ENCODE assay signal across 25 cellular contexts in the genomic region with DNA sequence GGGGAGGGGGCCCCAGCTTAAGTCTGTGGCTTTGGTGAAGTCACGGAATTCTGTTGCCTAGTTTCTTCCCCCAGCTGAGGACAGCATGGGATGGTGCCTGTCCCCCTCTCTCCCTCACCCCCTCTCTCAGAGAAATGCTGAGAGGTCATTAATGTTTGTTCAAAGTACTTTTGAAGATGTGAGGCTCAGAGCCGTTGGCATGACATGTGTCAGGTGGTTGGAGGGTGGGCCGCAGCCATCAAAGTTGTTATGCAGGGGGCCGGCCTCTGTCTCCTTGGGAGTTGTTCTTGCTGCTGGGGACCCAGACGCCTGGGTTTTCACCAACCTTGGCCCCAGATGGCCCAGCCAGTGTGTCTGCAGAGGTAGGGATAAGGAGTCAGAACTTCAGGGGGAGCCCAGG. TPM values are rescaled to one million over a fixed set of nuclear protein-coding genes. Genes with fewer than 3 reads are reported as not detected.
DNase-seq lines count a peak whose midpoint lies in the region; ATAC-seq, FAIRE-seq and TF ChIP-seq lines count a peak whose summit lies in the region.
"Had no signal": no experiment of that assay in that cellular context is flagged by ENCODE, and none has a peak within 500 bp of the region (broad histone marks: within the 10 kb centered on the region; RNA-seq: fewer than 3 reads in every experiment).

No MANE protein-coding gene starts in this region.

- POLR2A ChIA-PET in HepG2 (lab: Yijun Ruan, JAX) = interaction anchor here (0.8 to 3.5 kb wide), 6 partner anchors 10 to 46 kb away, joined by 4 to 31 read pairs (median 6); no protein-coding TSS in a partner anchor

- CTCF ChIA-PET in HepG2 (lab: Yijun Ruan, JAX; ENCODE audit: low intra/inter-chr PET ratio, low total read pairs) = no interaction called here

- DNase-seq in HepG2 (ENCODE audit: low spot score) = peak; percentile 71
- DNase-seq in right lobe of liver = no peak
- DNase-seq in lower lobe of right lung = no peak
- no peak for DNase-seq in neuronal stem cell (ENCODE audit: low spot score)
- DNase-seq in stimulated activated CD8-positive, alpha-beta memory T cell treated with anti-CD3 and anti-CD28 coated beads, Interleukin-4, amount 100 ng/mL, for 48 hours = no peak
- DNase-seq in left lung = no peak
- no peak for DNase-seq in tibial nerve (ENCODE audit: low spot score in 2 of 2)
- DNase-seq: ACHN, BE2C, Calu3, DND-41, NCI-H1048, NCI-H1417, NCI-H1694, NCI-H2029 treated with DMSO at 0.1 percent for 48 hours, NCI-H446, NCI-H524 treated with DMSO at 0.1 percent for 48 hours, NCI-H774, PC-3 had no signal

- no peak for TF ChIP-seq RAD21 in HepG2 (CRISPR knock-in tag; IDR thresholded peaks at IDR 0.05)

- no peak overlapping the region for H2BK120ac ChIP-seq in neuronal stem cell (ENCODE audit: low read depth, low read length)

- H2AFZ ChIP-seq in HepG2 (ENCODE audit: low read length) = no peak overlapping the region
- no peak overlapping the region for H2AFZ ChIP-seq in neuronal stem cell (ENCODE audit: low read length)

- H2AK5ac ChIP-seq in neuronal stem cell (ENCODE audit: low read depth, low read length) = no peak overlapping the region

- no peak overlapping the region for H2BK15ac ChIP-seq in neuronal stem cell (ENCODE audit: low read length)

- H3K4me3 ChIP-seq in HepG2 (replicated peaks in 1 of 3; ENCODE audit: insufficient read depth in 1 of 3, low read depth in 2 of 3, low read length in 3 of 3) = peak overlapping the region; percentile 93 to 100 (median 98)
- H3K4me3 ChIP-seq in right lobe of liver = no peak overlapping the region
- peak overlapping the region; percentile 72 for H3K4me3 ChIP-seq in lower lobe of right lung
- no peak overlapping the region for H3K4me3 ChIP-seq in neuronal stem cell (ENCODE audit: low read length in 2 of 2)
- no peak overlapping the region for H3K4me3 ChIP-seq in left lung
- no peak overlapping the region for H3K4me3 ChIP-seq in tibial nerve

- H2BK12ac ChIP-seq in neuronal stem cell (ENCODE audit: low read length) = no peak overlapping the region

- H3K27me3 ChIP-seq in HepG2 (ENCODE audit: control insufficient read depth in 1 of 2, insufficient read depth in 2 of 2, low read length in 2 of 2) (peaks cover 0 to 6% of the 10 kb centered on the region in 2 experiments; a peak in 1 of 5 replicates), right lobe of liver (no peaks in the 10 kb centered on the region), lower lobe of right lung (ENCODE audit: low read depth) (peaks cover 15% of the 10 kb centered on the region), neuronal stem cell (ENCODE audit: control insufficient read depth in 3 of 3, insufficient read depth in 3 of 3, low read depth in 1 of 3, low read length in 3 of 3) (peaks cover 0 to 21% (median 13%) of the 10 kb centered on the region in 3 experiments), left lung (peaks cover 12 to 50% of the 10 kb centered on the region in 2 donors), tibial nerve (peaks cover 0 to 23% of the 10 kb centered on the region in 2 donors)

- peak in 1 of 2 experiments; percentile 48; a peak in 1 of 4 replicates for TF ChIP-seq EP300 in HepG2 (IDR thresholded peaks at IDR 0.05; ENCODE audit: low read depth in 2 of 2, low read length in 2 of 2)
- TF ChIP-seq EP300 in HepG2 (CRISPR knock-in tag; IDR thresholded peaks at IDR 0.05; ENCODE audit: borderline replicate concordance) = no peak; the same call in 1 of the 2 replicates
- TF ChIP-seq EP300 in tibial nerve (IDR thresholded peaks at IDR 0.05) = no peak

- ATAC-seq in HepG2 = no peak
- no peak for ATAC-seq in right lobe of liver
- ATAC-seq in lower lobe of right lung = no peak
- no peak for ATAC-seq in HG03460 (IDR thresholded peaks at IDR 0.05; ENCODE audit: unreplicated experiment)
- ATAC-seq in left lung = no peak
- ATAC-seq: HCT116, PC-3 had no signal

- no peak overlapping the region for H4K8ac ChIP-seq in neuronal stem cell (ENCODE audit: low read depth, low read length)

- TF ChIP-seq POLR2A in HepG2 (IDR thresholded peaks at IDR 0.05; ENCODE audit: insufficient read depth in 1 of 2, low read depth in 2 of 2, low read length in 2 of 2) = peak in 1 of 2 experiments; percentile 2; a peak in 1 of 4 replicates
- no peak for TF ChIP-seq POLR2A in right lobe of liver (IDR thresholded peaks at IDR 0.05)
- TF ChIP-seq POLR2A in tibial nerve (IDR thresholded peaks at IDR 0.05) = no peak

- TF ChIP-seq CTCF in HepG2 (CRISPR knock-in tag; IDR thresholded peaks at IDR 0.05) = no peak
- TF ChIP-seq CTCF in right lobe of liver (IDR thresholded peaks at IDR 0.05) = no peak
- TF ChIP-seq CTCF in lower lobe of right lung (IDR thresholded peaks at IDR 0.05) = no peak
- TF ChIP-seq CTCF in left lung (IDR thresholded peaks at IDR 0.05) = no peak
- no peak for TF ChIP-seq CTCF in tibial nerve (IDR thresholded peaks at IDR 0.05)

- H3K79me1 ChIP-seq in neuronal stem cell (ENCODE audit: low read depth, low read length) = no peaks in the 10 kb centered on the region

- H3K23ac ChIP-seq in neuronal stem cell (ENCODE audit: low read depth, low read length, poor library complexity) = no peak overlapping the region

- H3K14ac ChIP-seq in neuronal stem cell (ENCODE audit: low read length) = no peak overlapping the region

- no peak overlapping the region for H3K4ac ChIP-seq in neuronal stem cell (ENCODE audit: low read length)

- peak overlapping the region; percentile 90 for H3K9ac ChIP-seq in HepG2 (ENCODE audit: insufficient read depth, low read depth, low read length)
- H3K9ac ChIP-seq in neuronal stem cell (ENCODE audit: low read depth, low read length, poor library complexity) = no peak overlapping the region

- H3K4me2 ChIP-seq in HepG2 (ENCODE audit: low read depth, low read length) (peak overlapping the region; percentile 89), neuronal stem cell (ENCODE audit: insufficient read depth, low read length, poor library complexity, severe bottlenecking) (peak overlapping the region; percentile 0)

- peak overlapping the region; percentile 74 for H3K27ac ChIP-seq in HepG2 (ENCODE audit: extremely low read length, insufficient read depth, low read length)
- no peak overlapping the region for H3K27ac ChIP-seq in right lobe of liver
- no peak overlapping the region for H3K27ac ChIP-seq in lower lobe of right lung
- no peak overlapping the region for H3K27ac ChIP-seq in neuronal stem cell (replicated peaks; ENCODE audit: low read length)
- H3K27ac ChIP-seq in left lung = no peak overlapping the region
- H3K27ac ChIP-seq in tibial nerve = peak overlapping the region in 1 of 4 donors; percentile 88
- H3K27ac ChIP-seq: 22Rv1, HL-60 had no signal

- peaks cover 72% of the 10 kb centered on the region for H4K20me1 ChIP-seq in HepG2 (ENCODE audit: insufficient read depth, low read length)

- H3K36me3 ChIP-seq in HepG2 (replicated peaks in 1 of 2; ENCODE audit: control insufficient read depth in 1 of 2, insufficient read depth in 2 of 2, low read length in 2 of 2) = peaks cover 30 to 62% of the 10 kb centered on the region in 2 experiments
- H3K36me3 ChIP-seq in right lobe of liver = no peaks in the 10 kb centered on the region
- no peaks in the 10 kb centered on the region for H3K36me3 ChIP-seq in lower lobe of right lung
- H3K36me3 ChIP-seq in neuronal stem cell (replicated peaks in 1 of 2; ENCODE audit: control insufficient read depth in 2 of 2, insufficient read depth in 2 of 2, low read length in 2 of 2) = peaks cover 0 to 15% of the 10 kb centered on the region in 2 donors
- H3K36me3 ChIP-seq in left lung = no peaks in the 10 kb centered on the region
- H3K36me3 ChIP-seq in tibial nerve = no peaks in the 10 kb centered on the region
- H3K36me3 ChIP-seq: BE2C had no signal

- no peaks in the 10 kb centered on the region for H3K9me3 ChIP-seq in HepG2 (ENCODE audit: low read length)
- H3K9me3 ChIP-seq in right lobe of liver = no peaks in the 10 kb centered on the region
- H3K9me3 ChIP-seq in lower lobe of right lung = no peaks in the 10 kb centered on the region
- peaks cover 0 to 3% of the 10 kb centered on the region in 2 donors for H3K9me3 ChIP-seq in neuronal stem cell (replicated peaks in 1 of 2; ENCODE audit: control insufficient read depth in 2 of 2, insufficient read depth in 1 of 2, low read depth in 1 of 2, low read length in 2 of 2)
- no peaks in the 10 kb centered on the region for H3K9me3 ChIP-seq in left lung
- peaks cover 0 to 4% (median 0%) of the 10 kb centered on the region in 4 donors for H3K9me3 ChIP-seq in tibial nerve
- H3K9me3 ChIP-seq: BE2C had no signal

- peaks cover 80% of the 10 kb centered on the region for H3K79me2 ChIP-seq in HepG2 (ENCODE audit: insufficient read depth, low read length)

- no peak overlapping the region for H3K18ac ChIP-seq in neuronal stem cell (ENCODE audit: low read length)

- 17% methylated on average over 5 of the region's 5 CpGs for WGBS in HepG2 (ENCODE audit: low lambda C conversion rate)
- no CpG with 5 or more reads among the region's 5 CpGs for WGBS in right lobe of liver (ENCODE audit: insufficient coverage, low coverage, low lambda C conversion rate, missing lambda C conversion rate)
- no CpG with 5 or more reads among the region's 5 CpGs for WGBS in neuronal stem cell (ENCODE audit: extremely low coverage in 2 of 2, insufficient read length in 2 of 2, insufficient replicate concordance in 1 of 2), 2 donors
- WGBS in tibial nerve, 2 donors = 73 to 81% methylated on average over 5 of the region's 5 CpGs

- BruUV-seq in HepG2 (replicated peaks; lab: Mats Ljungman, UMichigan) = no TSS peak

- no peak overlapping the region for H4K91ac ChIP-seq in neuronal stem cell (ENCODE audit: low read depth, low read length, poor library complexity)

- intact Hi-C loops in HepG2 (cut with micrococcal nuclease; ENCODE audit: unreplicated experiment) (no loop called here), right lobe of liver (cut with DNase I) (no loop called here), lower lobe of right lung (cut with DNase I) (no loop called here), left lung (cut with DNase I) (no loop called here)

- H3K4me1 ChIP-seq in HepG2 (ENCODE audit: insufficient read depth, low read length) (peaks cover 70% of the 10 kb centered on the region), right lobe of liver (peaks cover 0 to 3% (median 0%) of the 10 kb centered on the region in 4 donors), lower lobe of right lung (no peaks in the 10 kb centered on the region), neuronal stem cell (ENCODE audit: control insufficient read depth in 2 of 2, insufficient read depth in 1 of 2, low read depth in 1 of 2, low read length in 2 of 2) (peaks cover 3 to 11% of the 10 kb centered on the region in 2 donors), left lung (peaks cover 0 to 18% of the 10 kb centered on the region in 2 donors), tibial nerve (peaks cover 0 to 32% (median 5%) of the 10 kb centered on the region in 4 donors)
- H3K4me1 ChIP-seq: BE2C had no signal

- peak; percentile 43 for FAIRE-seq in HepG2 (lab: Jason Lieb, UNC)
- FAIRE-seq: GM12892 had no signal

- no peak overlapping the region for H2BK5ac ChIP-seq in neuronal stem cell (ENCODE audit: low read length)

- in situ Hi-C loops in HepG2 (cut with HindIII; ENCODE audit: extremely low pct_ligation_motif_present, low pct_unique_long_range_greater_than_20kb) = no loop called here

RNA-seq across cellular contexts. Expression of gene NKD1, which starts 3.0 kb away (rescaled TPM):
- total RNA-seq in HepG2 (2016; rRNA removed; fragmentation: Illumina TruSeq; extraction: Trizol) (59.0 and 70.4 TPM in 2 replicates), right lobe of liver (1 to 10 TPM in 5 of 6 experiments, under 1 TPM in 1; 0.69 to 2.6 (median 2.1) TPM), lower lobe of right lung (30.7 TPM), left lung (10 to 100 TPM; 12.5 to 23.0 TPM), tibial nerve (10 to 100 TPM; 20.1 to 92.4 (median 43.1) TPM)
- 19.9 and 25.5 TPM in 2 replicates for total RNA-seq in HepG2 (2016; cell fraction: cytosol; rRNA removed; fragmentation: Illumina TruSeq; extraction: Trizol; ENCODE audit: low read depth)
- 50.0 and 70.7 TPM in 2 replicates for total RNA-seq in HepG2 (2016; cell fraction: insoluble cytoplasmic fraction; rRNA removed; fragmentation: Illumina TruSeq; extraction: Trizol)
- 136 and 148 TPM in 2 replicates for total RNA-seq in HepG2 (2016; cell fraction: membrane; rRNA removed; fragmentation: Illumina TruSeq; extraction: Trizol)
- total RNA-seq in HepG2 (2016; cell fraction: nucleus; rRNA removed; fragmentation: Illumina TruSeq; extraction: Trizol) = 61.9 and 70.6 TPM in 2 replicates
- polyA plus RNA-seq in HepG2 (2011; rRNA removed) = 86.1 and 121 TPM in 2 replicates
- 22.3 and 49.7 TPM in 2 replicates for polyA plus RNA-seq in HepG2 (2011; cell fraction: cytosol; rRNA removed)
- 150 and 275 TPM in 2 replicates for polyA plus RNA-seq in HepG2 (2011; cell fraction: nucleus; rRNA removed)
- 58.7 and 76.3 TPM in 2 replicates for polyA plus RNA-seq in HepG2 (2012)
- polyA plus RNA-seq in HepG2 (2016; cell fraction: cytosol; fragmentation: Illumina TruSeq; extraction: Trizol; ENCODE audit: low read depth) = 106 and 127 TPM in 2 replicates
- polyA plus RNA-seq in HepG2 (2016; cell fraction: insoluble cytoplasmic fraction; fragmentation: Illumina TruSeq; extraction: Trizol; ENCODE audit: low read depth) = 95.8 and 124 TPM in 2 replicates
- 156 and 170 TPM in 2 replicates for polyA plus RNA-seq in HepG2 (2016; cell fraction: membrane; fragmentation: Illumina TruSeq; extraction: Trizol; ENCODE audit: low read depth)
- 155 and 169 TPM in 2 replicates for polyA plus RNA-seq in HepG2 (2016; cell fraction: nucleus; fragmentation: Illumina TruSeq; extraction: Trizol; ENCODE audit: insufficient read depth, low read depth)
- polyA minus RNA-seq in HepG2 (2011; rRNA and poly(A)+ RNA removed; ENCODE audit: low replicate concordance) = 0.02 and 110 TPM in 2 replicates
- 14.3 and 28.8 TPM in 2 replicates for polyA minus RNA-seq in HepG2 (2011; cell fraction: cytosol; rRNA and poly(A)+ RNA removed)
- polyA minus RNA-seq in HepG2 (2011; cell fraction: nucleus; rRNA and poly(A)+ RNA removed) = 43.1 and 57.6 TPM in 2 replicates
- polyA plus RNA-seq in neuronal stem cell (2013, experiment 1 of 2) = 1.4 TPM
- 1.7 TPM for polyA plus RNA-seq in neuronal stem cell (2013, experiment 2 of 2)
- polyA plus RNA-seq: CD14-positive monocyte had no signal

Comparison
In these comparisons a context has a peak if more than half of its experiments do, and no peak if none do; other contexts are left out.
1. H3K4me3 ChIP-seq: peak in HepG2 (3 of 3) and lower lobe of right lung (single experiment); none in right lobe of liver (0 of 3), neuronal stem cell (0 of 2), left lung (0 of 2) and tibial nerve (0 of 4).